Comparison of ENCODE assay signal across 23 cellular contexts in the genomic region with DNA sequence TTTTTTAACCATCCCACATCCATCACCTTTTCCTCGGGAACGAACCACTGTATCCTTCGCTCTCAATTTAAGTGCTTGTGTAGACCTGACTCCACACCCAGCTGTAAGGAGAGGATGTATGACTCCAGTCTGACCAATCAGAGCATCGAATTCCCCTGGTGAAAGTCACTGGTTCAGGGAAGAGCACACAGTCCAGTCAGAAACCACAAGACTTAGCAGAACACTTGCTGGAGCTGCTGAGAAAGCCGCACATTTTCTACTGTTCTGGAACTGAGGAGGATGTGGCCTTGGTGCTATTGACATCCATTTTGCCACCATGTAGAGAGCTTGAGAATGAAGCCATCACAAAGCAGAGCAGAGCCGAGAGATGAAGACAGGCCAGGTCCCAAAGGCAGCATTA. TPM values are rescaled to one million over a fixed set of nuclear protein-coding genes. Genes with fewer than 3 reads are reported as not detected.
DNase-seq lines count a peak whose midpoint lies in the region; ATAC-seq and TF ChIP-seq lines count a peak whose summit lies in the region.
"Had no signal": no experiment of that assay in that cellular context is flagged by ENCODE, and none has a peak within 500 bp of the region (broad histone marks: within the 10 kb centered on the region; RNA-seq: fewer than 3 reads in every experiment).

No MANE protein-coding gene starts in this region.

- no peak overlapping the region for H2BK5ac ChIP-seq in IMR-90 (ENCODE audit: low read depth, low read length, poor library complexity, severe bottlenecking)

- no TSS peak for BruUV-seq in IMR-90 (replicated peaks; lab: Mats Ljungman, UMichigan)

- TF ChIP-seq POLR2A in IMR-90 (IDR thresholded peaks at IDR 0.05; ENCODE audit: low read depth, low read length) = no peak

- CTCF ChIA-PET in IMR-90 (lab: Yijun Ruan, JAX) = no interaction called here

- no peak overlapping the region; the same call in 2 of the 3 replicates for H2BK15ac ChIP-seq in IMR-90 (ENCODE audit: low read depth, low read length)

- H3K9me1 ChIP-seq in IMR-90 (ENCODE audit: insufficient read depth, low read length) = peaks cover 6% of the 10 kb centered on the region; the same call in 1 of the 2 replicates

- peak overlapping the region; percentile 26; the same call in 1 of the 2 replicates for H4K91ac ChIP-seq in IMR-90 (ENCODE audit: insufficient read depth, low read depth, low read length)

- no peak overlapping the region; a peak in 1 of 4 replicates for H4K8ac ChIP-seq in IMR-90 (ENCODE audit: low read depth in 2 of 2, low read length in 2 of 2)

- H2BK20ac ChIP-seq in IMR-90 (ENCODE audit: low read depth, low read length) = peak overlapping the region; percentile 4; the same call in 1 of the 2 replicates

- H3K18ac ChIP-seq in IMR-90 (ENCODE audit: low read depth, low read length) = peak overlapping the region; percentile 68; the same call in 1 of the 2 replicates

- H2AFZ ChIP-seq in IMR-90 (replicated peaks; ENCODE audit: low read length, poor library complexity) = no peak overlapping the region
- H2AFZ ChIP-seq: hepatocyte, neural progenitor cell had no signal

- no peaks in the 10 kb centered on the region for H3K36me3 ChIP-seq in IMR-90 (ENCODE audit: control insufficient read depth, insufficient read depth, low read length)
- no peaks in the 10 kb centered on the region for H3K36me3 ChIP-seq in SJCRH30
- H3K36me3 ChIP-seq: cardiac muscle cell, neural progenitor cell, prostate gland had no signal

- intact Hi-C loops in IMR-90 (cut with micrococcal nuclease) = no loop called here

- H3K14ac ChIP-seq in IMR-90 (replicated peaks; ENCODE audit: low read depth, low read length) = no peak overlapping the region

- no peak overlapping the region for H2AK9ac ChIP-seq in IMR-90 (replicated peaks; ENCODE audit: low read depth, low read length, poor library complexity)

- no peak for TF ChIP-seq CTCF in AG10803 (conservative IDR thresholded peaks at IDR 0.05; ENCODE audit: low read length)
- TF ChIP-seq CTCF in IMR-90 (conservative IDR thresholded peaks at IDR 0.05; ENCODE audit: low read depth, low read length) = no peak
- TF ChIP-seq CTCF in choroid plexus epithelial cell (conservative IDR thresholded peaks at IDR 0.05; ENCODE audit: low read depth, low read length) = no peak

- peak overlapping the region; percentile 20; the same call in 1 of the 2 replicates for H2AK5ac ChIP-seq in IMR-90 (ENCODE audit: low read depth, low read length)

- H3K9me3 ChIP-seq in IMR-90 (ENCODE audit: control insufficient read depth, insufficient read depth, low read length) (no peaks in the 10 kb centered on the region), SJCRH30 (replicated peaks) (no peaks in the 10 kb centered on the region)
- H3K9me3 ChIP-seq: mucosa of descending colon, prostate gland had no signal

- no peak overlapping the region for H3K9ac ChIP-seq in IMR-90 (ENCODE audit: low read depth, low read length)
- H3K9ac ChIP-seq: neural progenitor cell had no signal

- H3K4me2 ChIP-seq in IMR-90 (ENCODE audit: low read depth, low read length) = peak overlapping the region; percentile 14; the same call in 1 of the 2 replicates
- H3K4me2 ChIP-seq: hepatocyte, neural progenitor cell had no signal

- whole genome bisulfite sequencing in IMR-90 (ENCODE audit: extremely low coverage in 2 of 2, insufficient read length in 1 of 2), 2 experiments = no CpG with 5 or more reads among the region's 6 CpGs

- no peak overlapping the region for H3K56ac ChIP-seq in IMR-90 (ENCODE audit: extremely low read depth, insufficient read depth, low read length)

- H3K4me1 ChIP-seq in IMR-90 (ENCODE audit: control insufficient read depth, insufficient read depth, low read length) (peaks cover 13% of the 10 kb centered on the region), SJCRH30 (0 out of 2 replicates have a peak, but pooled peaks cover 4% of the 10 kb centered on the region)
- H3K4me1 ChIP-seq: prostate gland had no signal

- H3K79me1 ChIP-seq in IMR-90 (ENCODE audit: low read depth in 1 of 2, low read length in 2 of 2) = peaks cover 0 to 6% of the 10 kb centered on the region in 2 experiments; a peak in 1 of 4 replicates

- H3K27me3 ChIP-seq in IMR-90 (ENCODE audit: control insufficient read depth, insufficient read depth, low read length) (no peaks in the 10 kb centered on the region), SJCRH30 (no peaks in the 10 kb centered on the region)
- H3K27me3 ChIP-seq: cardiac muscle cell, hepatocyte, neural progenitor cell had no signal

- DNase-seq in AG10803 (ENCODE audit: low read depth) (peak; percentile 84), IMR-90 (peak; percentile 84), choroid plexus epithelial cell (ENCODE audit: low read depth) (peak; percentile 53), myocyte (ENCODE audit: low read depth) (peak; percentile 71), SW480 (ENCODE audit: low spot score) (no peak), SJCRH30 (no peak), activated gamma-delta T cell (lab: John Stamatoyannopoulos, UW) (no peak)
- no peak for DNase-seq in activated naive CD4-positive, alpha-beta T cell treated with Interleukin-2 at 50 U/mL for 16 hours
- DNase-seq: activated CD4-positive, alpha-beta T cell treated with anti-CD3 and anti-CD28 coated beads, Interleukin-2, amount 50 U/mL, for 48 hours; activated CD4-positive, CD25-positive, alpha-beta regulatory T cell; activated effector memory CD4-positive, alpha-beta T cell treated with anti-CD3 and anti-CD28 coated beads, Interleukin-2, amount 50 U/mL, for 16 hours; CD4-positive, alpha-beta memory T cell; DMS153; Karpas-422; mucosa of descending colon; NCI-H1105; NCI-H510A treated with DMSO at 0.1 percent for 48 hours; T1000 had no signal

- H4K5ac ChIP-seq in IMR-90 (ENCODE audit: low read depth, low read length) = peak overlapping the region; percentile 45; the same call in 1 of the 2 replicates

- POLR2A ChIA-PET in IMR-90 (lab: Charles Lee; ENCODE audit: unreplicated experiment) = no interaction called here

- H3K27ac ChIP-seq in IMR-90 (ENCODE audit: insufficient read depth, low read length) (no peak overlapping the region), SJCRH30 (no peak overlapping the region)
- H3K27ac ChIP-seq: cardiac muscle cell, hepatocyte, neural progenitor cell, prostate gland had no signal

- H3K4me3 ChIP-seq in AG10803 (ENCODE audit: low read length) (no peak overlapping the region), IMR-90 (ENCODE audit: insufficient read depth, low read depth, low read length) (no peak overlapping the region), choroid plexus epithelial cell (ENCODE audit: low read depth, low read length) (no peak overlapping the region), SJCRH30 (no peak overlapping the region)
- H3K4me3 ChIP-seq: cardiac muscle cell, GM12878, hepatocyte, mucosa of descending colon, neural progenitor cell, prostate gland had no signal

- dilution Hi-C loops in IMR-90 (cut with HindIII; ENCODE audit: low sequenced_read_pairs, unreplicated experiment) = no loop called here

- TF ChIP-seq RAD21 in IMR-90 (IDR thresholded peaks at IDR 0.05; ENCODE audit: low read length) = no peak

- in situ Hi-C loops in IMR-90 (cut with MboI; ENCODE audit: low sequenced_read_pairs) = no loop called here

- ATAC-seq in IMR-90 (ENCODE audit: low read depth) = peak; percentile 7; the same call in 1 of the 2 replicates
- ATAC-seq: GM12878 had no signal

- H3K23ac ChIP-seq in IMR-90 (ENCODE audit: low read depth, low read length) = no peak overlapping the region

- H4K20me1 ChIP-seq in IMR-90 (ENCODE audit: insufficient read depth, low read length) = no peaks in the 10 kb centered on the region

- peak overlapping the region; percentile 7 for H2BK120ac ChIP-seq in IMR-90 (ENCODE audit: low read depth, low read length)

- no peak overlapping the region for H3K4ac ChIP-seq in IMR-90 (ENCODE audit: low read depth, low read length)

TF ChIP-seq in IMR-90, 13 proteins besides CTCF, POLR2A, EP300 and RAD21:
- no peak for TF ChIP-seq MXI1 (IDR thresholded peaks at IDR 0.05; ENCODE audit: borderline replicate concordance, low read depth, low read length)
- no peak for TF ChIP-seq NFE2L2 (IDR thresholded peaks at IDR 0.05; ENCODE audit: low read depth, low read length)
- no peak for TF ChIP-seq SMC3 (IDR thresholded peaks at IDR 0.05; ENCODE audit: low read depth, low read length)
- TF ChIP-seq, protein P1, sequence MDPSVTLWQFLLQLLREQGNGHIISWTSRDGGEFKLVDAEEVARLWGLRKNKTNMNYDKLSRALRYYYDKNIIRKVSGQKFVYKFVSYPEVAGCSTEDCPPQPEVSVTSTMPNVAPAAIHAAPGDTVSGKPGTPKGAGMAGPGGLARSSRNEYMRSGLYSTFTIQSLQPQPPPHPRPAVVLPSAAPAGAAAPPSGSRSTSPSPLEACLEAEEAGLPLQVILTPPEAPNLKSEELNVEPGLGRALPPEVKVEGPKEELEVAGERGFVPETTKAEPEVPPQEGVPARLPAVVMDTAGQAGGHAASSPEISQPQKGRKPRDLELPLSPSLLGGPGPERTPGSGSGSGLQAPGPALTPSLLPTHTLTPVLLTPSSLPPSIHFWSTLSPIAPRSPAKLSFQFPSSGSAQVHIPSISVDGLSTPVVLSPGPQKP (IDR thresholded peaks at IDR 0.05; ENCODE audit: borderline replicate concordance, low read depth, low read length) = no peak
- no peak for TF ChIP-seq CEBPB (IDR thresholded peaks at IDR 0.05; ENCODE audit: low read depth, low read length)
- no peak for TF ChIP-seq RFX5 (IDR thresholded peaks at IDR 0.05; ENCODE audit: low read depth, low read length)
- TF ChIP-seq MAFK (IDR thresholded peaks at IDR 0.05; ENCODE audit: low read depth, low read length) = no peak
- no peak for TF ChIP-seq FOS (IDR thresholded peaks at IDR 0.05; ENCODE audit: low read depth, low read length)
- TF ChIP-seq, protein P2, sequence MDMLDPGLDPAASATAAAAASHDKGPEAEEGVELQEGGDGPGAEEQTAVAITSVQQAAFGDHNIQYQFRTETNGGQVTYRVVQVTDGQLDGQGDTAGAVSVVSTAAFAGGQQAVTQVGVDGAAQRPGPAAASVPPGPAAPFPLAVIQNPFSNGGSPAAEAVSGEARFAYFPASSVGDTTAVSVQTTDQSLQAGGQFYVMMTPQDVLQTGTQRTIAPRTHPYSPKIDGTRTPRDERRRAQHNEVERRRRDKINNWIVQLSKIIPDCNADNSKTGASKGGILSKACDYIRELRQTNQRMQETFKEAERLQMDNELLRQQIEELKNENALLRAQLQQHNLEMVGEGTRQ (IDR thresholded peaks at IDR 0.05; ENCODE audit: low read depth, low read length) = no peak
- no peak for TF ChIP-seq RCOR1 (IDR thresholded peaks at IDR 0.05; ENCODE audit: insufficient replicate concordance, low read length)
- no peak for TF ChIP-seq MAZ (IDR thresholded peaks at IDR 0.05; ENCODE audit: borderline replicate concordance, low read depth, low read length)
- TF ChIP-seq CHD1 (IDR thresholded peaks at IDR 0.05; ENCODE audit: low read depth, low read length) = no peak
- TF ChIP-seq BHLHE40 (IDR thresholded peaks at IDR 0.05; ENCODE audit: low read depth, low read length) = no peak

RNA-seq across cellular contexts. Expression of gene CNN3, which starts 59.9 kb away (rescaled TPM):
- 552 and 592 TPM in 2 replicates for total RNA-seq in IMR-90 (2012; rRNA removed)
- 214 and 249 TPM in 2 replicates for polyA plus RNA-seq in IMR-90 (2012; rRNA removed)
- polyA plus RNA-seq in IMR-90 (2012; cell fraction: cytosol; rRNA removed) = 118 and 124 TPM in 2 replicates
- polyA plus RNA-seq in IMR-90 (2012; cell fraction: nucleus; rRNA removed; ENCODE audit: low replicate concordance) = 47.8 and 219 TPM in 2 replicates
- 274 and 305 TPM in 2 replicates for total RNA-seq in myocyte
- polyA plus RNA-seq in myocyte (2012) = 355 TPM
- 380 and 387 TPM in 2 replicates for total RNA-seq in SJCRH30 (2014; rRNA removed; shearing (Covaris generic))

Comparison
In these comparisons a context has a peak if more than half of its experiments do, and no peak if none do; other contexts are left out.
1. DNase-seq: peak in AG10803 (single experiment), IMR-90 (single experiment), choroid plexus epithelial cell (single experiment) and myocyte (single experiment); none in SW480 (single experiment), SJCRH30 (0 of 2), activated gamma-delta T cell (single experiment) and activated naive CD4-positive, alpha-beta T cell treated with Interleukin-2 at 50 U/mL for 16 hours (single experiment).